14 cellular contexts compared by ENCODE assay signal in genomic region chr6:104625536-104625935, GRCh38.
A peak's percentile ranks its signal among the peaks of the same experiment; 100 is the strongest.
DNase-seq lines count a peak whose midpoint lies in the region; ATAC-seq and TF ChIP-seq lines count a peak whose summit lies in the region.
"Had no signal": no experiment of that assay in that cellular context is flagged by ENCODE, and none has a peak within 500 bp of the region (broad histone marks: within the 10 kb centered on the region; RNA-seq: fewer than 3 reads in every experiment).

No MANE protein-coding gene starts in this region.

- H3K27ac Mint-ChIP-seq in activated CD4-positive, alpha-beta T cell treated with anti-CD3 and anti-CD28 coated beads for 36 hours: no peak overlapping the region
- H3K27ac Mint-ChIP-seq: T-helper 1 cell treated with Interleukin-12 subunit alpha and Interleukin-12 subunit beta and Interleukin-4 antibody, amounts not matched to agents 30 μg/mL and 1 μg/mL, for 36 hours had no signal

- peak overlapping the region; percentile 48 for H2AFZ ChIP-seq in mammary epithelial cell (ENCODE audit: low read depth, low read length)

- no peaks in the 10 kb centered on the region for H3K36me3 Mint-ChIP-seq in activated CD4-positive, alpha-beta T cell treated with anti-CD3 and anti-CD28 coated beads for 36 hours (ENCODE audit: low read depth)

- peak overlapping the region; percentile 80 for H3K27ac ChIP-seq in mammary epithelial cell (ENCODE audit: insufficient read depth, low read depth, low read length)
- H3K27ac ChIP-seq: psoas muscle, upper lobe of left lung had no signal

- peak overlapping the region; percentile 63 for H3K4me2 ChIP-seq in mammary epithelial cell (ENCODE audit: insufficient read depth, low read depth, low read length)

- ATAC-seq in GM18867 (IDR thresholded peaks at IDR 0.05; ENCODE audit: unreplicated experiment): no peak
- no peak for ATAC-seq in GM19395 (IDR thresholded peaks at IDR 0.05; ENCODE audit: unreplicated experiment)
- no peak for ATAC-seq in activated CD4-positive, alpha-beta T cell treated with anti-CD3 and anti-CD28 coated beads for 36 hours
- ATAC-seq: psoas muscle had no signal

- WGBS in mammary epithelial cell (ENCODE audit: low coverage, missing lambda C conversion rate): 5% methylated on average over 5 of the region's 5 CpGs

- TF ChIP-seq CTCF in HFF-Myc (IDR thresholded peaks at IDR 0.05; ENCODE audit: low read depth, low read length, missing control alignments): no peak
- no peak for TF ChIP-seq CTCF in mammary epithelial cell (conservative IDR thresholded peaks at IDR 0.05 in 1 of 2, IDR thresholded peaks at IDR 0.05 in 1 of 2; ENCODE audit: extremely low read depth in 1 of 2, insufficient read depth in 1 of 2, low read depth in 1 of 2, low read length in 2 of 2)

- no peaks in the 10 kb centered on the region for H3K79me2 ChIP-seq in mammary epithelial cell (ENCODE audit: insufficient read depth, low read length)

- BruUV-seq in mammary epithelial cell (replicated peaks; lab: Mats Ljungman, UMichigan): no TSS peak

- H3K9me3 Mint-ChIP-seq in activated CD4-positive, alpha-beta T cell treated with anti-CD3 and anti-CD28 coated beads for 36 hours (ENCODE audit: low read depth): peaks cover 2% of the 10 kb centered on the region
- H3K9me3 Mint-ChIP-seq: T-helper 1 cell treated with Interleukin-12 subunit alpha and Interleukin-12 subunit beta and Interleukin-4 antibody, amounts not matched to agents 30 μg/mL and 1 μg/mL, for 36 hours had no signal

- POLR2A ChIA-PET in activated CD4-positive, alpha-beta T cell treated with anti-CD3 and anti-CD28 coated beads for 36 hours (lab: Charles Lee): no interaction called here

- no peaks in the 10 kb centered on the region for H3K9me3 ChIP-seq in mammary epithelial cell (replicated peaks; ENCODE audit: insufficient read depth, low read length)
- H3K9me3 ChIP-seq: psoas muscle, upper lobe of left lung had no signal

- DNase-seq in A172 (ENCODE audit: low spot score) (peak; percentile 75), HFF-Myc (ENCODE audit: extremely low read depth, low read depth) (peak; percentile 74), mammary epithelial cell (peak; percentile 94), kidney glomerular epithelial cell (lab: John Stamatoyannopoulos, UW) (peak; percentile 46)
- DNase-seq in activated CD4-positive, alpha-beta T cell treated with anti-CD3 and anti-CD28 coated beads for 36 hours: no peak
- no peak for DNase-seq in activated naive CD4-positive, alpha-beta T cell treated with Interleukin-2 at 50 U/mL for 16 hours
- DNase-seq: anterior cingulate cortex, NCI-H1105 treated with DMSO at 0.1 percent for 48 hours, NCI-H82, psoas muscle, upper lobe of left lung had no signal

- H3K9ac ChIP-seq in mammary epithelial cell (ENCODE audit: insufficient read depth, low read length): no peak overlapping the region

- no peaks in the 10 kb centered on the region for H3K36me3 ChIP-seq in mammary epithelial cell (ENCODE audit: insufficient read depth, low read length)
- H3K36me3 ChIP-seq: upper lobe of left lung had no signal

- no peaks in the 10 kb centered on the region for H3K27me3 ChIP-seq in mammary epithelial cell (ENCODE audit: insufficient read depth, low read length)
- H3K27me3 ChIP-seq: upper lobe of left lung had no signal

- H3K4me3 Mint-ChIP-seq in activated CD4-positive, alpha-beta T cell treated with anti-CD3 and anti-CD28 coated beads for 36 hours: no peak overlapping the region
- H3K4me3 Mint-ChIP-seq: T-helper 1 cell treated with Interleukin-12 subunit alpha and Interleukin-12 subunit beta and Interleukin-4 antibody, amounts not matched to agents 30 μg/mL and 1 μg/mL, for 36 hours had no signal

- in situ Hi-C loops in mammary epithelial cell (cut with MboI; ENCODE audit: low sequenced_read_pairs in 2 of 2): no loop called here

- dilution Hi-C loops in mammary epithelial cell (cut with HindIII; ENCODE audit: low sequenced_read_pairs): no loop called here

- H3K4me1 Mint-ChIP-seq in activated CD4-positive, alpha-beta T cell treated with anti-CD3 and anti-CD28 coated beads for 36 hours: peaks cover 5% of the 10 kb centered on the region

- peaks cover 11% of the 10 kb centered on the region for H3K27me3 Mint-ChIP-seq in activated CD4-positive, alpha-beta T cell treated with anti-CD3 and anti-CD28 coated beads for 36 hours

- CTCF ChIA-PET in mammary epithelial cell (lab: Charles Lee; ENCODE audit: low non-redundant PET): no interaction called here
- CTCF ChIA-PET in activated CD4-positive, alpha-beta T cell treated with anti-CD3 and anti-CD28 coated beads for 36 hours (lab: Charles Lee): no interaction called here

- peaks cover 36% of the 10 kb centered on the region for H3K4me1 ChIP-seq in mammary epithelial cell (ENCODE audit: insufficient read depth, low read length)
- H3K4me1 ChIP-seq: psoas muscle had no signal

- no peak overlapping the region for H3K4me3 ChIP-seq in HFF-Myc (replicated peaks; ENCODE audit: low read depth, low read length)
- no peak overlapping the region for H3K4me3 ChIP-seq in mammary epithelial cell (replicated peaks in 1 of 3; ENCODE audit: insufficient read depth in 1 of 3, low read depth in 2 of 3, low read length in 3 of 3)
- H3K4me3 ChIP-seq: psoas muscle, upper lobe of left lung had no signal

- H4K20me1 ChIP-seq in mammary epithelial cell (ENCODE audit: insufficient read depth, low read length): no peaks in the 10 kb centered on the region

- intact Hi-C loops in mammary epithelial cell (cut with micrococcal nuclease): loop anchor here (5.0 kb wide), 1 partner anchor 553 kb away; no protein-coding TSS in a partner anchor
- intact Hi-C loops in activated CD4-positive, alpha-beta T cell treated with anti-CD3 and anti-CD28 coated beads for 36 hours (cut with DNase I, micrococcal nuclease): no loop called here

Comparison
In these comparisons a context has a peak if more than half of its experiments do, and no peak if none do; other contexts are left out.
1. DNase-seq: peak in A172 (single experiment), HFF-Myc (single experiment), mammary epithelial cell (single experiment) and kidney glomerular epithelial cell (single experiment); none in activated CD4-positive, alpha-beta T cell treated with anti-CD3 and anti-CD28 coated beads for 36 hours (single experiment) and activated naive CD4-positive, alpha-beta T cell treated with Interleukin-2 at 50 U/mL for 16 hours (single experiment).